In genomic region chr1:15154480-15155036, GRCh38 we compare ENCODE assay signal across 7 cellular contexts. TPM values are rescaled to one million over a fixed set of nuclear protein-coding genes. Genes with fewer than 3 reads are reported as not detected.
DNase-seq lines count a peak whose midpoint lies in the region; ATAC-seq and TF ChIP-seq lines count a peak whose summit lies in the region.

No MANE protein-coding gene starts in this region.

- H3K27ac Mint-ChIP-seq in WTC11, result no peak overlapping the region

- 2 to 9% methylated on average over 37 of the region's 37 CpGs for WGBS in sigmoid colon, 2 donors

- H3K4me2 ChIP-seq in HCT116 (ENCODE audit: low read length), result peak overlapping the region; percentile 98

- H3K36me3 Mint-ChIP-seq in WTC11, result no peaks in the 10 kb centered on the region

- H3K27me3 ChIP-seq in HCT116 (ENCODE audit: insufficient read depth, low read length), result no peaks in the 10 kb centered on the region
- no peaks in the 10 kb centered on the region for H3K27me3 ChIP-seq in right atrium auricular region
- H3K27me3 ChIP-seq in sigmoid colon, result no peaks in the 10 kb centered on the region

- H3K4me1 ChIP-seq in HCT116 (ENCODE audit: control insufficient read depth in 1 of 2, insufficient read depth in 2 of 2, low read length in 2 of 2) (peaks cover 8 to 46% of the 10 kb centered on the region in 2 experiments; a peak in 3 of 4 replicates), right atrium auricular region (peaks cover 0 to 20% of the 10 kb centered on the region in 2 donors), sigmoid colon (peaks cover 4 to 69% (median 63%) of the 10 kb centered on the region in 4 donors)

- CTCF ChIA-PET in HCT116 (lab: Charles Lee) (interaction anchor here (1.0 to 4.1 kb wide), 3 partner anchors 12 to 63 kb away, joined by 3 to 26 read pairs (median 8); no protein-coding TSS in a partner anchor), WTC11 (lab: Charles Lee) (interaction anchor here (1.0 to 5.8 kb wide), 19 partner anchors 11 to 151 kb away, joined by 3 to 60 read pairs (median 6); partner anchors contain the start of gene FHAD1)

- RAD21 ChIA-PET in HCT116 (lab: Charles Lee; ENCODE audit: low non-redundant PET in 1 of 2, low total read pairs in 2 of 2, uncharacterized antibody in 2 of 2, unreplicated experiment in 2 of 2), result interaction anchor here in 1 of 2 experiments (0.8 kb wide), 1 partner anchor 46 kb away, joined by 3 read pairs; no protein-coding TSS in a partner anchor

- H3K27ac ChIP-seq in HCT116 (ENCODE audit: low read depth, low read length), result peak overlapping the region; percentile 84; the same call in 1 of the 2 replicates
- H3K27ac ChIP-seq in right atrium auricular region, result peak overlapping the region in 1 of 2 donors; percentile 77
- H3K27ac ChIP-seq in sigmoid colon, result peak overlapping the region; percentile 93 to 99 (median 96)

- ATAC-seq in HCT116, result peak; percentile 15
- peak; percentile 2; the same call in 1 of the 2 replicates for ATAC-seq in WTC11
- ATAC-seq in HG03354 (IDR thresholded peaks at IDR 0.05; ENCODE audit: poor library complexity, severe bottlenecking, unreplicated experiment), result no peak

- H3K4me3 Mint-ChIP-seq in WTC11, result peak overlapping the region; percentile 81

- DNase-seq in HCT116 (ENCODE audit: low read depth, low spot score), result no peak
- peak; percentile 56 for DNase-seq in WTC11 (ENCODE audit: low spot score)
- no peak for DNase-seq in right atrium auricular region (ENCODE audit: low spot score)
- DNase-seq in sigmoid colon, result peak; percentile 85
- no peak for DNase-seq in SIG-M5 (lab: John Stamatoyannopoulos, UW)
- no peak for DNase-seq in SHP77 (lab: John Stamatoyannopoulos, UW)

- TF ChIP-seq RAD21 in HCT116 (IDR thresholded peaks at IDR 0.05; ENCODE audit: low read depth), result no peak

- no peaks in the 10 kb centered on the region for H3K36me3 ChIP-seq in HCT116 (ENCODE audit: control insufficient read depth in 1 of 2, insufficient read depth in 2 of 2, low read length in 2 of 2)
- no peaks in the 10 kb centered on the region for H3K36me3 ChIP-seq in right atrium auricular region
- no peaks in the 10 kb centered on the region for H3K36me3 ChIP-seq in sigmoid colon

- H3K9me3 Mint-ChIP-seq in WTC11, result peaks cover 5% of the 10 kb centered on the region

- POLR2A ChIA-PET in HCT116 (lab: Charles Lee), result no interaction called here
- POLR2A ChIA-PET in WTC11 (lab: Charles Lee), result interaction anchor here (1.2 kb wide), 1 partner anchor 52 kb away, joined by 4 read pairs; no protein-coding TSS in a partner anchor

- peaks cover 56% of the 10 kb centered on the region for H3K4me1 Mint-ChIP-seq in WTC11

- TF ChIP-seq CTCF in HCT116 (IDR thresholded peaks at IDR 0.05 in 2 of 3, conservative IDR thresholded peaks at IDR 0.05 in 1 of 3; ENCODE audit: borderline replicate concordance in 1 of 3, insufficient read depth in 1 of 3, low read depth in 2 of 3, low read length in 2 of 3) (no peak), WTC11 (IDR thresholded peaks at IDR 0.05) (no peak), right atrium auricular region (IDR thresholded peaks at IDR 0.05) (no peak), sigmoid colon (IDR thresholded peaks at IDR 0.05) (no peak)

- TF ChIP-seq POLR2A in HCT116 (IDR thresholded peaks at IDR 0.05; ENCODE audit: borderline replicate concordance, extremely low read depth, insufficient read depth, insufficient read length) (no peak), sigmoid colon (IDR thresholded peaks at IDR 0.05) (no peak)

- H3K79me2 ChIP-seq in HCT116 (ENCODE audit: insufficient read depth, low read length), result peaks cover 56% of the 10 kb centered on the region

- intact Hi-C loops in HCT116 (cut with micrococcal nuclease), result loop anchor here (1.0 to 5.0 kb wide), 2 partner anchors 48 to 118 kb away; no protein-coding TSS in a partner anchor
- intact Hi-C loops in sigmoid colon (cut with DNase I), result loop anchor here (10.0 kb wide), 2 partner anchors 270 to 370 kb away; partner anchors contain the start of genes CASP9 and DNAJC16

- BruUV-seq in HCT116 (replicated peaks; lab: Mats Ljungman, UMichigan), result no TSS peak

- peaks cover 23% of the 10 kb centered on the region for H3K27me3 Mint-ChIP-seq in WTC11 (ENCODE audit: low read depth)

- no peaks in the 10 kb centered on the region; the same call in 1 of the 2 replicates for H4K20me1 ChIP-seq in HCT116 (ENCODE audit: insufficient read depth)

- H3K9me2 ChIP-seq in HCT116 (ENCODE audit: insufficient read depth), result no peaks in the 10 kb centered on the region

- H3K9ac ChIP-seq in HCT116 (ENCODE audit: low read length), result peak overlapping the region; percentile 80

- no peaks in the 10 kb centered on the region for H3K9me3 ChIP-seq in HCT116 (ENCODE audit: control insufficient read depth in 1 of 2, insufficient read depth in 1 of 2, low read depth in 1 of 2, low read length in 2 of 2)
- no peaks in the 10 kb centered on the region for H3K9me3 ChIP-seq in right atrium auricular region
- H3K9me3 ChIP-seq in sigmoid colon, result no peaks in the 10 kb centered on the region

- H3K4me3 ChIP-seq in HCT116 (replicated peaks in 1 of 2; ENCODE audit: low read depth in 1 of 2, low read length in 2 of 2) (peak overlapping the region; percentile 66 to 67), right atrium auricular region (peak overlapping the region; percentile 54 to 79), sigmoid colon (peak overlapping the region; percentile 44 to 93 (median 84))

- no peak overlapping the region for H2AFZ ChIP-seq in HCT116 (ENCODE audit: low read depth, low read length, poor library complexity, severe bottlenecking)

- no peak for TF ChIP-seq EP300 in sigmoid colon (IDR thresholded peaks at IDR 0.05)

TF ChIP-seq in HCT116, 20 proteins besides CTCF, POLR2A, EP300 and RAD21 (continues in another document):
- TF ChIP-seq SIN3A (IDR thresholded peaks at IDR 0.05; ENCODE audit: low read depth), result no peak
- no peak for TF ChIP-seq CEBPB (IDR thresholded peaks at IDR 0.05; ENCODE audit: low read depth)
- TF ChIP-seq SRF (IDR thresholded peaks at IDR 0.05; ENCODE audit: low read depth), result no peak
- TF ChIP-seq MAX (IDR thresholded peaks at IDR 0.05), result no peak
- no peak for TF ChIP-seq ZFX (IDR thresholded peaks at IDR 0.05)
- no peak for TF ChIP-seq EGR1 (IDR thresholded peaks at IDR 0.05; ENCODE audit: low read depth)
- no peak for TF ChIP-seq ZNF274 (IDR thresholded peaks at IDR 0.05; ENCODE audit: low read depth, low read length)
- no peak for TF ChIP-seq ATF3 (IDR thresholded peaks at IDR 0.05)
- no peak for TF ChIP-seq SP1 (IDR thresholded peaks at IDR 0.05; ENCODE audit: low read depth)
- TF ChIP-seq YY1 (IDR thresholded peaks at IDR 0.05; ENCODE audit: extremely low read depth, insufficient replicate concordance, low read depth, low read length), result no peak
- no peak for TF ChIP-seq JUND (IDR thresholded peaks at IDR 0.05)
- TF ChIP-seq EZH2 (IDR thresholded peaks at IDR 0.05), result no peak

TF ChIP-seq in WTC11, 78 proteins besides CTCF, POLR2A, EP300 and RAD21:
- TF ChIP-seq FOXP1 (CRISPR knock-in tag; IDR thresholded peaks at IDR 0.05; ENCODE audit: borderline replicate concordance) (no peak), ZNF423 (CRISPR knock-in tag; IDR thresholded peaks at IDR 0.05) (peak; percentile 49)

RNA-seq across cellular contexts. Expression of gene TMEM51, which starts 1.0 kb away (rescaled TPM):
- total RNA-seq in HCT116 (2021; ENCODE audit: unreplicated experiment), result 16.6 TPM
- 20.3 and 22.4 TPM in 2 replicates for polyA plus RNA-seq in HCT116 (2012)
- total RNA-seq in WTC11 (2021), result 9.2 to 10.4 TPM (median 9.4 TPM) in 3 replicates
- total RNA-seq in right atrium auricular region, result 1 to 10 TPM; 3.2 to 6.6 TPM
- total RNA-seq in sigmoid colon, result 10 to 100 TPM; 12.3 to 20.7 (median 16.3) TPM
- 10 to 100 TPM in 1 of 3 donors, 1 to 10 TPM in 2; 8.8 to 15.3 (median 9.6) TPM for polyA plus RNA-seq in sigmoid colon

Comparison
In these comparisons a context has a peak if more than half of its experiments do, and no peak if none do; other contexts are left out.
1. DNase-seq: peak in WTC11 (single experiment) and sigmoid colon (single experiment); none in HCT116 (single experiment), right atrium auricular region (single experiment), SIG-M5 (single experiment) and SHP77 (0 of 2).
2. Peak in every context shown above with its lines, with median percentiles within 50 percentile points of each other: H3K4me3 ChIP-seq.